30 cellular contexts compared by ENCODE assay signal in the genomic region with DNA sequence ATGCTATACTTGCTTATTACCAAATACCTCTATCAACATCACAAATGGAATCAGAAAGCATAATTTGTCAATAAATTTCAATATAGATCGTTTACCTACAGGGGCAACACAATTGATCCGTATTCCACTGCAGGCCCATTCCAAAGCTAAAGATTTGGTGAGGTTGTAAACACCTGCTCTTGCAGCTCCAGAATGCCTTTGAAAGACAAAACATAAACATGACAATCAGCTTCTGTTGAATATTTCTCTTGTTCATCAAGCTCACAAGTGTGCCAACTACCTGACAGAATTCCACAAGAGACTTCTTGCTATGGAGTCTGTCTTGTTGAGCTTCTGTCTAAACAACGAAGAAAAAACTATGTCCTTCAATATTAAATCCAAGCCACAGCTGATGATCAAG. TPM values are rescaled to one million over a fixed set of nuclear protein-coding genes. Genes with fewer than 3 reads are reported as not detected.
"Had no signal": no experiment of that assay in that cellular context is flagged by ENCODE, and none has a peak within 500 bp of the region (broad histone marks: within the 10 kb centered on the region; RNA-seq: fewer than 3 reads in every experiment).

No MANE protein-coding gene starts in this region.

- H3K4me1 Mint-ChIP-seq: brain had no signal

- H3K27me3 ChIP-seq: ascending aorta, breast epithelium, cardiac muscle cell, esophagus squamous epithelium, gastroesophageal sphincter, heart right ventricle had no signal

- H3K9me3 ChIP-seq: ascending aorta, breast epithelium, esophagus squamous epithelium, gastroesophageal sphincter had no signal

- H3K27ac Mint-ChIP-seq: activated CD4-positive, alpha-beta memory T cell treated with anti-CD3 and anti-CD28 coated beads, Interleukin-2, amount 10 ng/mL, durations not matched to agents 7 days and 5 days; activated CD4-positive, alpha-beta T cell treated with anti-CD3 and anti-CD28 coated beads, Interleukin-2, amount 10 ng/mL, durations not matched to agents 7 days and 5 days; activated naive CD4-positive, alpha-beta T cell treated with anti-CD3 and anti-CD28 coated beads, Interleukin-2, amount 10 ng/mL, durations not matched to agents 7 days and 5 days; activated naive CD4-positive, alpha-beta T cell treated with anti-CD3 and anti-CD28 coated beads, Interleukin-2, amount 50 U/mL, for 72 hours; activated naive CD8-positive, alpha-beta T cell treated with anti-CD3 and anti-CD28 coated beads, Interleukin-2, amount 10 ng/mL, durations not matched to agents 7 days and 5 days; activated T-cell treated with anti-CD3 and anti-CD28 coated beads, Interleukin-2, amount 50 U/mL, for 24 hours; activated T-cell treated with anti-CD3 and anti-CD28 coated beads, Interleukin-2, amount 50 U/mL, for 72 hours; brain; dendritic cell treated with granulocyte-macrophage colony-stimulating factor and Interleukin-4, amounts not matched to agents 40 ng/mL and 50 ng/mL, for 4 days; effector memory CD8-positive, alpha-beta T cell had no signal

- H3K27me3 Mint-ChIP-seq: activated CD4-positive, alpha-beta memory T cell treated with anti-CD3 and anti-CD28 coated beads, Interleukin-2, amount 10 ng/mL, durations not matched to agents 7 days and 5 days; activated CD4-positive, alpha-beta T cell treated with anti-CD3 and anti-CD28 coated beads, Interleukin-2, amount 10 ng/mL, durations not matched to agents 7 days and 5 days; activated naive CD4-positive, alpha-beta T cell treated with anti-CD3 and anti-CD28 coated beads, Interleukin-2, amount 10 ng/mL, durations not matched to agents 7 days and 5 days; activated naive CD8-positive, alpha-beta T cell treated with anti-CD3 and anti-CD28 coated beads, Interleukin-2, amount 10 ng/mL, durations not matched to agents 7 days and 5 days; activated T-cell treated with anti-CD3 and anti-CD28 coated beads, Interleukin-2, amount 50 U/mL, for 24 hours; central memory CD8-positive, alpha-beta T cell; dendritic cell treated with granulocyte-macrophage colony-stimulating factor and Interleukin-4, amounts not matched to agents 40 ng/mL and 50 ng/mL, for 4 days; effector memory CD8-positive, alpha-beta T cell had no signal

- ATAC-seq: activated naive CD4-positive, alpha-beta T cell treated with anti-CD3 and anti-CD28 coated beads, Interleukin-2, amount 50 U/mL, for 72 hours; activated T-cell treated with anti-CD3 and anti-CD28 coated beads, Interleukin-2, amount 50 U/mL, for 72 hours; effector memory CD8-positive, alpha-beta T cell; gastroesophageal sphincter; heart right ventricle had no signal

- H3K36me3 ChIP-seq: breast epithelium, cardiac muscle cell had no signal

- H3K4me3 Mint-ChIP-seq: activated CD4-positive, alpha-beta memory T cell treated with anti-CD3 and anti-CD28 coated beads, Interleukin-2, amount 10 ng/mL, durations not matched to agents 7 days and 5 days; activated CD4-positive, alpha-beta T cell treated with anti-CD3 and anti-CD28 coated beads, Interleukin-2, amount 10 ng/mL, durations not matched to agents 7 days and 5 days; activated naive CD4-positive, alpha-beta T cell treated with anti-CD3 and anti-CD28 coated beads, Interleukin-2, amount 10 ng/mL, durations not matched to agents 7 days and 5 days; activated naive CD8-positive, alpha-beta T cell treated with anti-CD3 and anti-CD28 coated beads, Interleukin-2, amount 10 ng/mL, durations not matched to agents 7 days and 5 days; activated T-cell treated with anti-CD3 and anti-CD28 coated beads, Interleukin-2, amount 50 U/mL, for 24 hours; activated T-cell treated with anti-CD3 and anti-CD28 coated beads, Interleukin-2, amount 50 U/mL, for 72 hours; brain; central memory CD8-positive, alpha-beta T cell; dendritic cell treated with granulocyte-macrophage colony-stimulating factor and Interleukin-4, amounts not matched to agents 40 ng/mL and 50 ng/mL, for 4 days; effector memory CD8-positive, alpha-beta T cell had no signal

- DNase-seq: activated CD4-positive, alpha-beta memory T cell treated with anti-CD3 and anti-CD28 coated beads, Interleukin-2, amount 10 ng/mL, durations not matched to agents 7 days and 5 days; activated CD4-positive, alpha-beta T cell treated with anti-CD3 and anti-CD28 coated beads for 1 hour; activated CD4-positive, alpha-beta T cell treated with anti-CD3 and anti-CD28 coated beads for 4 hours; activated CD4-positive, alpha-beta T cell treated with anti-CD3 and anti-CD28 coated beads, Interleukin-2, amount 10 ng/mL, durations not matched to agents 7 days and 5 days; activated CD4-positive, alpha-beta T cell treated with anti-CD3 and anti-CD28 coated beads, Interleukin-2, amount 50 U/mL, for 4 hours; activated CD8-positive, alpha-beta memory T cell treated with anti-CD3 and anti-CD28 coated beads, Interleukin-2, amount 50 U/mL, for 48 hours; activated gamma-delta T cell; activated naive CD4-positive, alpha-beta T cell; activated naive CD4-positive, alpha-beta T cell treated with anti-CD3 and anti-CD28 coated beads, Interleukin-2, amount 10 ng/mL, durations not matched to agents 7 days and 5 days; activated naive CD8-positive, alpha-beta T cell treated with anti-CD3 and anti-CD28 coated beads, Interleukin-2, amount 10 ng/mL, durations not matched to agents 7 days and 5 days; activated T-cell treated with anti-CD3 and anti-CD28 coated beads for 4 hours; activated T-cell treated with anti-CD3 and anti-CD28 coated beads, Interleukin-2, amount 50 U/mL, for 24 hours; activated T-cell treated with anti-CD3 and anti-CD28 coated beads, Interleukin-2, amount 50 U/mL, for 72 hours; effector CD4-positive, alpha-beta T cell; effector memory CD8-positive, alpha-beta T cell; esophagus squamous epithelium; foreskin melanocyte; heart right ventricle; T-helper 2 cell had no signal

- H3K4me1 ChIP-seq: ascending aorta, breast epithelium, esophagus squamous epithelium, gastroesophageal sphincter, heart right ventricle had no signal

- H3K4me3 ChIP-seq: ascending aorta, breast epithelium, cardiac muscle cell, coronary artery, esophagus squamous epithelium, gastroesophageal sphincter, heart right ventricle had no signal

- H3K27ac ChIP-seq: ascending aorta, breast epithelium, cardiac muscle cell, coronary artery, epithelial cell of prostate, esophagus squamous epithelium, gastroesophageal sphincter, heart right ventricle had no signal

- H3K9me3 Mint-ChIP-seq: activated CD4-positive, alpha-beta memory T cell treated with anti-CD3 and anti-CD28 coated beads, Interleukin-2, amount 10 ng/mL, durations not matched to agents 7 days and 5 days; activated CD4-positive, alpha-beta T cell treated with anti-CD3 and anti-CD28 coated beads, Interleukin-2, amount 10 ng/mL, durations not matched to agents 7 days and 5 days; activated naive CD4-positive, alpha-beta T cell treated with anti-CD3 and anti-CD28 coated beads, Interleukin-2, amount 10 ng/mL, durations not matched to agents 7 days and 5 days; activated naive CD4-positive, alpha-beta T cell treated with anti-CD3 and anti-CD28 coated beads, Interleukin-2, amount 50 U/mL, for 72 hours; activated naive CD8-positive, alpha-beta T cell treated with anti-CD3 and anti-CD28 coated beads, Interleukin-2, amount 10 ng/mL, durations not matched to agents 7 days and 5 days; activated T-cell treated with anti-CD3 and anti-CD28 coated beads, Interleukin-2, amount 50 U/mL, for 24 hours; activated T-cell treated with anti-CD3 and anti-CD28 coated beads, Interleukin-2, amount 50 U/mL, for 72 hours; central memory CD8-positive, alpha-beta T cell; dendritic cell treated with granulocyte-macrophage colony-stimulating factor and Interleukin-4, amounts not matched to agents 40 ng/mL and 50 ng/mL, for 4 days; effector memory CD8-positive, alpha-beta T cell had no signal

RNA-seq across cellular contexts. Expression of a gene that starts 30.4 kb away (rescaled TPM):
- polyA plus RNA-seq: endothelial cell of umbilical vein had no signal

RNA-seq across cellular contexts. Expression of a gene that starts 38.0 kb away (rescaled TPM):
- total RNA-seq: ascending aorta had no signal
